In the genomic region with DNA sequence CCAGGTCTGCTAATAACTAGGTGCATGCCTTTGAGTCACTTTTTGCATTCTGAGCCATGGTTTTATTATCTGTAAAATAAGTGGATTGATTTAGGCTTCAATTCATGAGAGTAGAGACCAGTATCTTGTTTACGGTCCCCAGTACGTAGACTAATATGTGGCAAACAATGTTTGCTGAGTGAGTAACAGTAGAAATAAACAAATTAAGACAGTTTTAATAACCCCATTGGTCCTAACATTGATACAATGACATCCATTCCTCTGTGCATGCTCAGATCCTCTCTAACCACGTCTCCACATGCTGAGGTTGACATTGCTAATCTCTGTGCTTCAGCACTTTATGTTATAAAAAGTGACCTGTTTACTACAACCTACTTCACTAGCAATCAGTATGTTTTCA, we compare ENCODE assay signal across 10 cellular contexts. TPM values are rescaled to one million over a fixed set of nuclear protein-coding genes. Genes with fewer than 3 reads are reported as not detected.
A peak's percentile ranks its signal among the peaks of the same experiment; 100 is the strongest.
DNase-seq lines count a peak whose midpoint lies in the region; ATAC-seq, FAIRE-seq and TF ChIP-seq lines count a peak whose summit lies in the region.
"Had no signal": no experiment of that assay in that cellular context is flagged by ENCODE, and none has a peak within 500 bp of the region (broad histone marks: within the 10 kb centered on the region; RNA-seq: fewer than 3 reads in every experiment).

No MANE protein-coding gene starts in this region.

- no peak for TF ChIP-seq CTCF in Loucy (conservative IDR thresholded peaks at IDR 0.05; ENCODE audit: low read length)
- TF ChIP-seq CTCF in K562 (IDR thresholded peaks at IDR 0.05 in 2 of 3, conservative IDR thresholded peaks at IDR 0.05 in 1 of 3; ENCODE audit: insufficient read depth in 2 of 3, low read depth in 1 of 3, low read length in 3 of 3): no peak
- TF ChIP-seq CTCF in natural killer cell (IDR thresholded peaks at IDR 0.05): no peak
- no peak for TF ChIP-seq CTCF in sigmoid colon (IDR thresholded peaks at IDR 0.05)

- H3K4me2 ChIP-seq in Loucy (ENCODE audit: low read depth, low read length, poor library complexity, severe bottlenecking): peak overlapping the region; percentile 87
- H3K4me2 ChIP-seq in K562 (ENCODE audit: insufficient read depth, low read length): peak overlapping the region; percentile 87

- no peak overlapping the region for H3K27ac Mint-ChIP-seq in natural killer cell

- H3K4me1 Mint-ChIP-seq in natural killer cell: peaks cover 19 to 23% of the 10 kb centered on the region in 2 donors

- H3K9me3 ChIP-seq in Loucy (ENCODE audit: insufficient read depth, low read depth, low read length) (no peaks in the 10 kb centered on the region), K562 (replicated peaks; ENCODE audit: control insufficient read depth, insufficient read depth, low read depth, low read length) (no peaks in the 10 kb centered on the region), sigmoid colon (no peaks in the 10 kb centered on the region)

- H3K9me2 ChIP-seq in Loucy (replicated peaks; ENCODE audit: low read depth, low read length): no peaks in the 10 kb centered on the region

- ATAC-seq in K562 (no peak), natural killer cell (no peak)

- H3K79me2 ChIP-seq in Loucy (ENCODE audit: insufficient read depth, low read length) (peaks cover 33% of the 10 kb centered on the region), K562 (ENCODE audit: control insufficient read depth, insufficient read depth, low read length) (peaks cover 14% of the 10 kb centered on the region; the same call in 2 of the 3 replicates)

- peaks cover 47% of the 10 kb centered on the region for H3K4me1 ChIP-seq in Loucy (ENCODE audit: insufficient read depth, low read length, poor library complexity, severe bottlenecking)
- peaks cover 11 to 24% of the 10 kb centered on the region in 2 experiments for H3K4me1 ChIP-seq in K562 (replicated peaks in 1 of 2; ENCODE audit: control insufficient read depth in 2 of 2, insufficient read depth in 2 of 2, low read length in 2 of 2)
- H3K4me1 ChIP-seq in sigmoid colon: peaks cover 0 to 16% (median 13%) of the 10 kb centered on the region in 4 donors

- WGBS in K562 (ENCODE audit: insufficient coverage, low coverage, missing lambda C conversion rate): 51% methylated on average over 3 of the region's 3 CpGs
- WGBS in sigmoid colon, 2 donors: 17 to 63% methylated on average over 3 of the region's 3 CpGs

- H3F3A ChIP-seq in Loucy (ENCODE audit: low read depth): no peaks in the 10 kb centered on the region

- DNase-seq in ELR (ENCODE audit: low read depth) (peak; percentile 30), K562 (ENCODE audit: extremely low read depth in 1 of 4, low spot score in 3 of 4) (no peak), natural killer cell (no peak), sigmoid colon (no peak), mucosa of gallbladder (ENCODE audit: low spot score) (no peak), DMS 273 treated with DMSO at 0.1 percent for 48 hours (lab: John Stamatoyannopoulos, UW) (no peak)
- no peak for DNase-seq in stimulated activated CD4-positive, alpha-beta T cell treated with anti-CD3 and anti-CD28 coated beads, Interleukin-4, amount 100 ng/mL, for 1 hour
- DNase-seq: NCI-H2029; stimulated activated CD4-positive, alpha-beta T cell treated with anti-CD3 and anti-CD28 coated beads, Interleukin-12 subunit alpha, Interleukin-12 subunit beta, amount 100 ng/mL, for 4 hours had no signal

- TF ChIP-seq EP300 in K562 (IDR thresholded peaks at IDR 0.05; ENCODE audit: low read length) (no peak), sigmoid colon (IDR thresholded peaks at IDR 0.05) (no peak)

- intact Hi-C loops in K562 (cut with micrococcal nuclease) (no loop called here), natural killer cell (cut with micrococcal nuclease) (no loop called here), sigmoid colon (cut with DNase I) (loop anchor here (5.0 kb wide), 1 partner anchor 110 kb away; the partner anchor contains the start of gene LGR4)

- H3K4me3 ChIP-seq in Loucy (ENCODE audit: low read length, poor library complexity, severe bottlenecking): peak overlapping the region; percentile 92
- peak overlapping the region; percentile 67 for H3K4me3 ChIP-seq in K562
- no peak overlapping the region for H3K4me3 ChIP-seq in sigmoid colon

- in situ Hi-C loops in K562 (cut with MboI): loop anchor here (5.0 kb wide), 1 partner anchor 120 kb away; no protein-coding TSS in a partner anchor

- POLR2A ChIA-PET in K562 (lab: Yijun Ruan, JAX): interaction anchor here (1.2 kb wide), 1 partner anchor 8 kb away, joined by 6 read pairs; no protein-coding TSS in a partner anchor

- TF ChIP-seq POLR2A in K562 (conservative IDR thresholded peaks at IDR 0.05): no peak
- TF ChIP-seq POLR2A in sigmoid colon (IDR thresholded peaks at IDR 0.05): no peak

- no TSS peak for BruUV-seq in K562 (replicated peaks; lab: Mats Ljungman, UMichigan)

- no peaks in the 10 kb centered on the region for H3K9me3 Mint-ChIP-seq in natural killer cell

- FAIRE-seq in K562 (lab: Jason Lieb, UNC): peak; percentile 62

- peak overlapping the region; percentile 89 for H3K4me3 Mint-ChIP-seq in natural killer cell

- H3K36me3 ChIP-seq in Loucy (ENCODE audit: insufficient read depth, low read length) (no peaks in the 10 kb centered on the region), K562 (ENCODE audit: control insufficient read depth, insufficient read depth, low read length) (peaks cover 2% of the 10 kb centered on the region; the same call in 1 of the 3 replicates), sigmoid colon (no peaks in the 10 kb centered on the region)

- H3K9ac ChIP-seq in Loucy (ENCODE audit: low read depth, low read length, poor library complexity, severe bottlenecking) (peak overlapping the region; percentile 90), K562 (ENCODE audit: insufficient read depth in 1 of 2, low read depth in 2 of 2, low read length in 2 of 2) (peak overlapping the region in 1 of 2 experiments; percentile 73; a peak in 2 of 4 replicates)

- H2AFZ ChIP-seq in Loucy (ENCODE audit: low read length): no peak overlapping the region
- H2AFZ ChIP-seq in K562 (ENCODE audit: low read depth, low read length): peak overlapping the region; percentile 87

- CTCF ChIA-PET in K562 (lab: Yijun Ruan, JAX; ENCODE audit: low intra/inter-chr PET ratio): no interaction called here

- no peak for TF ChIP-seq RAD21 in K562 (CRISPR knock-in tag; conservative IDR thresholded peaks at IDR 0.05 in 1 of 2, IDR thresholded peaks at IDR 0.05 in 1 of 2)

- H3K27ac ChIP-seq in K562 (ENCODE audit: extremely low read depth, low read depth, low read length): no peak overlapping the region
- no peak overlapping the region for H3K27ac ChIP-seq in sigmoid colon

- no peaks in the 10 kb centered on the region for H3K36me3 Mint-ChIP-seq in natural killer cell

- no peaks in the 10 kb centered on the region for H3K9me1 ChIP-seq in K562 (ENCODE audit: control insufficient read depth, insufficient read depth, low read length)

- H3K27me3 ChIP-seq in Loucy (ENCODE audit: insufficient read depth, low read length, poor library complexity, severe bottlenecking) (no peaks in the 10 kb centered on the region), K562 (ENCODE audit: control insufficient read depth in 2 of 2, insufficient read depth in 2 of 2, low read length in 2 of 2) (no peaks in the 10 kb centered on the region), sigmoid colon (no peaks in the 10 kb centered on the region)

- H3K27me3 Mint-ChIP-seq in natural killer cell (ENCODE audit: low read depth in 2 of 2): no peaks in the 10 kb centered on the region

- H4K20me1 ChIP-seq in Loucy (ENCODE audit: insufficient read depth, low read length, poor library complexity, severe bottlenecking) (no peaks in the 10 kb centered on the region), K562 (replicated peaks; ENCODE audit: control insufficient read depth, insufficient read depth, low read length) (no peaks in the 10 kb centered on the region)

TF ChIP-seq in K562, 482 proteins besides CTCF, POLR2A, EP300 and RAD21 (continues in another document):
- TF ChIP-seq BRF2 (IDR thresholded peaks at IDR 0.05; ENCODE audit: borderline replicate concordance, insufficient read depth, insufficient read length): no peak

RNA-seq across cellular contexts. Expression of gene CCDC34, which starts 1.0 kb away (rescaled TPM):
- 2.5 and 6.3 TPM in 2 replicates for total RNA-seq in K562 (2011; cell fraction: chromatin; rRNA removed; ENCODE audit: low replicate concordance)
- 2.5 and 2.7 TPM in 2 replicates for total RNA-seq in K562 (2011; cell fraction: nucleolus; rRNA removed)
- 3.3 and 7.7 TPM in 2 replicates for total RNA-seq in K562 (2011; cell fraction: nucleoplasm; rRNA removed)
- total RNA-seq in K562 (2014; rRNA removed) (13.8 and 16.5 TPM in 2 replicates), K562 (2014; rRNA removed; fragmentation: Illumina TruSeq; extraction: Trizol) (22.4 and 24.7 TPM in 2 replicates), K562 (2015; rRNA removed; fragmentation: Illumina TruSeq; extraction: Trizol) (32.6 and 34.7 TPM in 2 replicates), K562 (2021) (14.8 and 15.7 TPM in 2 replicates), natural killer cell (1 to 10 TPM in 2 of 3 donors, under 1 TPM in 1; 0.99 to 3.0 (median 1.2) TPM), sigmoid colon (1 to 10 TPM; 2.0 to 4.3 (median 3.1) TPM), mucosa of gallbladder (7.6 TPM)
- polyA plus RNA-seq in K562 (2011; rRNA removed) (8.1 and 11.9 TPM in 2 replicates), K562 (2014; fragmentation: Illumina TruSeq; extraction: Trizol) (30.9 and 42.0 TPM in 2 replicates), K562 (2014; fragmentation: Nextera tagmentation; extraction: Ambion mirVana) (1 to 10 TPM; 6.2 to 6.6 TPM), K562 (2014; rRNA removed) (15.6 and 19.0 TPM in 2 replicates), sigmoid colon (10 to 100 TPM in 1 of 3 donors, 1 to 10 TPM in 2; 6.6 to 10.4 (median 9.2) TPM)
- 5.8 and 7.1 TPM in 2 replicates for polyA plus RNA-seq in K562 (2011; cell fraction: cytosol; rRNA removed)
- 5.1 and 5.8 TPM in 2 replicates for polyA plus RNA-seq in K562 (2011; cell fraction: nucleus; rRNA removed)
- polyA plus RNA-seq in K562 (2012): 16.1 and 24.0 TPM in 2 replicates
- polyA minus RNA-seq in K562 (2011; rRNA and poly(A)+ RNA removed): 5.4 and 7.6 TPM in 2 replicates
- polyA minus RNA-seq in K562 (2011; cell fraction: cytosol; rRNA and poly(A)+ RNA removed): 3.1 and 4.3 TPM in 2 replicates
- polyA minus RNA-seq in K562 (2011; cell fraction: nucleus; rRNA and poly(A)+ RNA removed): 4.7 and 5.2 TPM in 2 replicates

Comparison
In these comparisons a context has a peak if more than half of its experiments do, and no peak if none do; other contexts are left out.
1. H3K4me3 ChIP-seq: peak in Loucy (single experiment) and K562 (single experiment); none in sigmoid colon (0 of 4).